8 cellular contexts compared by ENCODE assay signal in the genomic region with DNA sequence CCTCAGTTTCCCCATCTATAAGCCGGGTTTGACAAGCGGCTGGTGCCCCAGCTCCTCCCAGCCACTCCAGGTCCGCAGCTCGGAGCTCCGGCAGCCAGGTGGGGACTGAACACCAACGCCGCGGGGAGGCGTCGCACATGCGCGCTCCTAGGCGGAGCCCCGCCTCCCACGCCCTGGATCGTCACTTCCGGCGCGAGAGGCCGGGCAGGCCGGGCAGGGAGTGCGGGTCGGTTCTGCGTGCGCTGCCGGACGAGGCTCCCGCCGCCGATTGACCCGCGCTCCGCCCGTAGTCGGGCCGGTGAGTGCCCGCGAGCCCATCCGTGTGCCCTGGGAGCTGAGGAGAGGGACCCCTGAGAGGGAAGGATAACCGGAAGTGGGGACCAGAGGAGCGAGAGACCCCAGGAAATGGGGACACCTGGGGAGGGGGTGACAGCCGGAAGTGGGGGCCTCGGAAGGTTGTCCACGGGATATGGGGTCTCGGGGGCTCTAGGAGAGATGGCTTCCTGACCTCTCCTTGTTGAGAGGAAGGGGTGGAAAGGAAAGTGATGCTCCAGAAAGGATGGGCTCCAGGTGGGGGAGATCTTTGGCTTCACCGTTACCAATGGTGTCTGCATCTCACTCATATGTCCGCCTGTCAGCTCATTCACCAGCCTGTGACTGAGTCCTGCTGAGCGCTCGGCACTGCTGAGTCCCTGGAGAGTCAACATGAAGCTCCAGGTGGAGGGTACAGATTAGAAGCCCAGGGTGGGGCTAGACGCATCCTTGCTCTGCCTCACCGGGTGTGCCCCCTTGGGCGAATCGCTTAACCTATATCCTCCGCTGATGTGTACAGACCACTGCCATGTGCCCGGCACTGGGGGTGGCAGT. TPM values are rescaled to one million over a fixed set of nuclear protein-coding genes. Genes with fewer than 3 reads are reported as not detected.
DNase-seq lines count a peak whose midpoint lies in the region; ATAC-seq and TF ChIP-seq lines count a peak whose summit lies in the region.

A gene with protein sequence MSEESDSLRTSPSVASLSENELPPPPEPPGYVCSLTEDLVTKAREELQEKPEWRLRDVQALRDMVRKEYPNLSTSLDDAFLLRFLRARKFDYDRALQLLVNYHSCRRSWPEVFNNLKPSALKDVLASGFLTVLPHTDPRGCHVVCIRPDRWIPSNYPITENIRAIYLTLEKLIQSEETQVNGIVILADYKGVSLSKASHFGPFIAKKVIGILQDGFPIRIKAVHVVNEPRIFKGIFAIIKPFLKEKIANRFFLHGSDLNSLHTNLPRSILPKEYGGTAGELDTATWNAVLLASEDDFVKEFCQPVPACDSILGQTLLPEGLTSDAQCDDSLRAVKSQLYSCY (plus strand): TSS at position 181 of the 867 bp plus-strand sequence. CDS start 4,126 bp downstream, outside the sequence.

- H3K4me3 Mint-ChIP-seq in activated CD4-positive, alpha-beta T cell treated with anti-CD3 and anti-CD28 coated beads, Interleukin-2, amount 10 ng/mL, durations not matched to agents 7 days and 5 days: peak within 1 kb of the TSS; percentile 94

- H3K9me3 Mint-ChIP-seq in activated CD4-positive, alpha-beta T cell treated with anti-CD3 and anti-CD28 coated beads, Interleukin-2, amount 10 ng/mL, durations not matched to agents 7 days and 5 days: no peaks in the 10 kb centered on the region

- ATAC-seq in GM19324 (IDR thresholded peaks at IDR 0.05; ENCODE audit: low FRiP score, unreplicated experiment): peak; percentile 96
- ATAC-seq in HG03460 (IDR thresholded peaks at IDR 0.05; ENCODE audit: unreplicated experiment): peak; percentile 88
- ATAC-seq in left lung: peak; percentile 99

- peak within 1 kb of the TSS; percentile 87 for H3K9ac ChIP-seq in BLaER1

- H3K9me3 ChIP-seq in BLaER1 (no peaks in the 10 kb centered on the region), left lung (no peaks in the 10 kb centered on the region)

- H3K27ac Mint-ChIP-seq in activated CD4-positive, alpha-beta T cell treated with anti-CD3 and anti-CD28 coated beads, Interleukin-2, amount 10 ng/mL, durations not matched to agents 7 days and 5 days: peak within 1 kb of the TSS; percentile 98

- H3K4me1 Mint-ChIP-seq in activated CD4-positive, alpha-beta T cell treated with anti-CD3 and anti-CD28 coated beads, Interleukin-2, amount 10 ng/mL, durations not matched to agents 7 days and 5 days: peaks cover 30% of the 10 kb centered on the region

- H3K36me3 Mint-ChIP-seq in activated CD4-positive, alpha-beta T cell treated with anti-CD3 and anti-CD28 coated beads, Interleukin-2, amount 10 ng/mL, durations not matched to agents 7 days and 5 days (ENCODE audit: low read depth): peaks cover 2% of the 10 kb centered on the region

- H3K27me3 ChIP-seq in BLaER1: no peaks in the 10 kb centered on the region
- no peaks in the 10 kb centered on the region for H3K27me3 ChIP-seq in left lung

- TF ChIP-seq CTCF in coronary artery (IDR thresholded peaks at IDR 0.05) (no peak), left lung (IDR thresholded peaks at IDR 0.05) (peak in 1 of 2 donors; percentile 15)

- H3K4me1 ChIP-seq in BLaER1 (peaks cover 39% of the 10 kb centered on the region), left lung (peaks cover 3 to 19% of the 10 kb centered on the region in 2 donors)

- peak within 1 kb of the TSS; percentile 94 for H3K27ac ChIP-seq in BLaER1
- H3K27ac ChIP-seq in coronary artery: peak within 1 kb of the TSS; percentile 91 to 96
- H3K27ac ChIP-seq in left lung: peak within 1 kb of the TSS; percentile 77 to 92

- POLR2A ChIA-PET in activated CD4-positive, alpha-beta T cell treated with anti-CD3 and anti-CD28 coated beads, Interleukin-2, amount 10 ng/mL, durations not matched to agents 7 days and 5 days (lab: Charles Lee): interaction anchor here (0.6 to 0.7 kb wide), 2 partner anchors 46 to 167 kb away, joined by 3 to 7 read pairs; a partner anchor contains a TSS

- H3K4me3 ChIP-seq in BLaER1 (peak within 1 kb of the TSS; percentile 84), coronary artery (peak within 1 kb of the TSS; percentile 77), left lung (peak within 1 kb of the TSS; percentile 67 to 69)

- peaks cover 9% of the 10 kb centered on the region for H3K36me3 ChIP-seq in BLaER1
- H3K36me3 ChIP-seq in left lung: peaks cover 0 to 10% of the 10 kb centered on the region in 2 donors

- peak within 1 kb of the TSS; percentile 98 for H3K4me2 ChIP-seq in BLaER1

- intact Hi-C loops in left lung (cut with DNase I): no loop called here

- DNase-seq in NCI-H524 treated with DMSO at 0.1 percent for 48 hours (lab: John Stamatoyannopoulos, UW) (peak; percentile 19), coronary artery (ENCODE audit: low spot score) (peak; percentile 89), left lung (peak; percentile 91 to 98)
- peak; percentile 88 for DNase-seq in activated CD4-positive, alpha-beta T cell treated with anti-CD3 and anti-CD28 coated beads, Interleukin-2, amount 10 ng/mL, durations not matched to agents 7 days and 5 days
- peak; percentile 88 for DNase-seq in stimulated activated CD4-positive, alpha-beta T cell treated with anti-CD3 and anti-CD28 coated beads, Interleukin-2, amount 100 ng/mL, for 4 hours (ENCODE audit: low read depth)

- CTCF ChIA-PET in activated CD4-positive, alpha-beta T cell treated with anti-CD3 and anti-CD28 coated beads, Interleukin-2, amount 10 ng/mL, durations not matched to agents 7 days and 5 days (lab: Charles Lee): interaction anchor here (0.6 to 3.2 kb wide), 6 partner anchors 8 to 568 kb away, joined by 3 to 10 read pairs (median 3); no protein-coding TSS in a partner anchor

- H3K27me3 Mint-ChIP-seq in activated CD4-positive, alpha-beta T cell treated with anti-CD3 and anti-CD28 coated beads, Interleukin-2, amount 10 ng/mL, durations not matched to agents 7 days and 5 days: no peaks in the 10 kb centered on the region

- H4K20me1 ChIP-seq in BLaER1: peaks cover 24% of the 10 kb centered on the region

RNA-seq across cellular contexts. Expression of the gene that starts here (rescaled TPM):
- 10 to 100 TPM; 17.1 to 19.5 TPM for total RNA-seq in activated CD4-positive, alpha-beta T cell treated with anti-CD3 and anti-CD28 coated beads, Interleukin-2, amount 10 ng/mL, durations not matched to agents 7 days and 5 days
- 10 to 100 TPM; 13.7 to 15.1 TPM for total RNA-seq in left lung

Comparison
In these comparisons a context has a peak if more than half of its experiments do, and no peak if none do; other contexts are left out.
1. Peak in every context shown above with its lines: DNase-seq, ATAC-seq, H3K4me3 ChIP-seq and H3K27ac ChIP-seq.
2. DNase-seq: peak in every context shown above with its lines; median percentile 94 in left lung; 89 in coronary artery; 88 in activated CD4-positive, alpha-beta T cell treated with anti-CD3 and anti-CD28 coated beads, Interleukin-2, amount 10 ng/mL, durations not matched to agents 7 days and 5 days; 88 in stimulated activated CD4-positive, alpha-beta T cell treated with anti-CD3 and anti-CD28 coated beads, Interleukin-2, amount 100 ng/mL, for 4 hours; 19 in NCI-H524 treated with DMSO at 0.1 percent for 48 hours.